In the genomic region with DNA sequence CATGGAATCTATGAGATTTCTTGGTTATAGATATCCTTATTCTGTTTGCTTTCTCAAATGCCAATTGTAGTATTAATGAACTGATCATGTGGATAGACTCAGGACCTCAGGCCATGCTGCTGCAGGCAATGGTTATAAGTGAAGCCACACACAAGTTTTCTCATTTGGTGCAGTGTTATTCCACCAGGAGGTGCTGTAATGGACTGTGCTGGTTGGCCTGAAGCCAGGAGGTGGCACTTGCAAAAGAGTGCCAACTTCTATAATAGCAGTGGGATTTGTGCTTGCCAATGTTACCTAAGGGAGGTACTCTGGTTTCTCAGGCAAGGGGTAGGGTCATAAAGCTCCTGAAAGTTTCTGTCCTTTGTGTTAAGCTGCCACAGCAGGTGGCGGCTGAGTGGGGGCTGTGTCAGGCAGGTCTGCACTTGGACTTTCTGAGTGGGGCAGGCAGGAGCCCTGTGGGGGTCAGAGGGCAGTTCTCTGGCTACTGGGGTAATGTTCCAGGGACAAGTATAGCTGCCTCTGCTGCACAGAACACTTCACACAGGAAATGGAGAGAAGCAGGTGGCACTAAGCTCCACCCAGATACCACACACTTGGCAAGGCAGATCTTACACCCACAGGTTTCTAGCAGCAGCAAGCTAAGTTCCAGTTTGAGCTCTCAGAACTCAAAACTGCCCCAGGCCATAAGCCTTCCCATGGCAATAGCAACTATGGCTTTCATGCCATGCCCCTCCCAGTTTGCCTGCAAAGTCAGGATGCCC, we compare ENCODE assay signal across 8 cellular contexts.
DNase-seq lines count a peak whose midpoint lies in the region; ATAC-seq and TF ChIP-seq lines count a peak whose summit lies in the region.

No MANE protein-coding gene starts in this region.

- no peaks in the 10 kb centered on the region for H3K27me3 Mint-ChIP-seq in H9 (ENCODE audit: low read depth)
- H3K27me3 Mint-ChIP-seq in activated T-helper 17 cell treated with anti-CD3 and anti-CD28 coated beads, Interleukin-2, amount 50 U/mL, for 72 hours, result peaks cover 7% of the 10 kb centered on the region

- H2AFZ ChIP-seq in H9 (ENCODE audit: low read length), result no peak overlapping the region

- no peak overlapping the region for H3K4me3 ChIP-seq in fibroblast of villous mesenchyme (ENCODE audit: low read depth, low read length)

- H4K8ac ChIP-seq in H9 (replicated peaks; ENCODE audit: insufficient read length, low read depth, low read length), result no peak overlapping the region

- H2BK120ac ChIP-seq in H9 (ENCODE audit: low read depth, low read length, poor library complexity, severe bottlenecking), result no peak overlapping the region

- no peak overlapping the region for H2AK5ac ChIP-seq in H9 (ENCODE audit: insufficient read length, low read length)

- no peaks in the 10 kb centered on the region for H4K20me1 ChIP-seq in H9 (ENCODE audit: control insufficient read depth, insufficient read depth, insufficient read length)

- H3K9me3 Mint-ChIP-seq in H9, result no peaks in the 10 kb centered on the region
- H3K9me3 Mint-ChIP-seq in activated T-helper 17 cell treated with anti-CD3 and anti-CD28 coated beads, Interleukin-2, amount 50 U/mL, for 72 hours, result no peaks in the 10 kb centered on the region

- H3K18ac ChIP-seq in H9 (ENCODE audit: insufficient read length, low read depth, low read length), result no peak overlapping the region

- H3K27ac Mint-ChIP-seq in H9, result no peak overlapping the region
- H3K27ac Mint-ChIP-seq in activated T-helper 17 cell treated with anti-CD3 and anti-CD28 coated beads, Interleukin-2, amount 50 U/mL, for 72 hours, result no peak overlapping the region

- no peak overlapping the region for H3K9ac ChIP-seq in H9 (ENCODE audit: extremely low read depth, insufficient read length, low read length)

- H3K14ac ChIP-seq in H9 (ENCODE audit: insufficient read depth, low read length), result no peak overlapping the region

- no peaks in the 10 kb centered on the region for H3K36me3 Mint-ChIP-seq in H9 (ENCODE audit: insufficient read depth in 1 of 3, low read depth in 3 of 3)
- H3K36me3 Mint-ChIP-seq in activated T-helper 17 cell treated with anti-CD3 and anti-CD28 coated beads, Interleukin-2, amount 50 U/mL, for 72 hours (ENCODE audit: low read depth), result no peaks in the 10 kb centered on the region

- WGBS in H9 (ENCODE audit: extremely low coverage, insufficient read length, low lambda C conversion rate), result no CpG with 5 or more reads among the region's 1 CpG

- H3T11ph ChIP-seq in H9 (ENCODE audit: low read length), result no peak overlapping the region

- DNase-seq in H9 (peak; percentile 29), Kasumi-1 (lab: John Stamatoyannopoulos, UW) (peak; percentile 19 to 28), fibroblast of villous mesenchyme (ENCODE audit: low read depth) (no peak), NOMO-1 treated with dmso at 0.1 percent for 144 hours (lab: John Stamatoyannopoulos, UW; ENCODE audit: unreplicated experiment) (no peak), GDM1 (lab: John Stamatoyannopoulos, UW) (no peak), NCI-H2171 (lab: John Stamatoyannopoulos, UW) (no peak)

- no peaks in the 10 kb centered on the region for H3K9me3 ChIP-seq in H9 (ENCODE audit: control insufficient read depth, low read depth, low read length)

- peak; percentile 97 for ATAC-seq in GM18867 (IDR thresholded peaks at IDR 0.05; ENCODE audit: unreplicated experiment)
- ATAC-seq in activated T-helper 17 cell treated with anti-CD3 and anti-CD28 coated beads, Interleukin-2, amount 50 U/mL, for 72 hours (replicated peaks), result no peak

- no peak overlapping the region for H4K91ac ChIP-seq in H9 (ENCODE audit: insufficient read length, low read depth, low read length)

- H3K4me1 ChIP-seq in H9 (ENCODE audit: insufficient read depth, low read length), result no peaks in the 10 kb centered on the region

- no peak overlapping the region for H4K5ac ChIP-seq in H9 (ENCODE audit: insufficient read length, low read depth, low read length)

- TF ChIP-seq CTCF in H9 (conservative IDR thresholded peaks at IDR 0.05) (peak; percentile 52), fibroblast of villous mesenchyme (IDR thresholded peaks at IDR 0.05; ENCODE audit: insufficient read depth, low read depth, low read length) (peak; percentile 4)

- no peaks in the 10 kb centered on the region for H3K23me2 ChIP-seq in H9 (ENCODE audit: insufficient read length, low read depth, low read length, poor library complexity, severe bottlenecking)

- H3K4ac ChIP-seq in H9 (ENCODE audit: low read depth, low read length), result no peak overlapping the region

- no peak overlapping the region for H2BK12ac ChIP-seq in H9 (ENCODE audit: insufficient read length, low read depth, low read length)

- H3K56ac ChIP-seq in H9 (ENCODE audit: insufficient read length, low read depth, low read length), result no peak overlapping the region

- H3K4me3 Mint-ChIP-seq in H9, result no peak overlapping the region
- no peak overlapping the region for H3K4me3 Mint-ChIP-seq in activated T-helper 17 cell treated with anti-CD3 and anti-CD28 coated beads, Interleukin-2, amount 50 U/mL, for 72 hours

- H3K23ac ChIP-seq in H9 (ENCODE audit: insufficient read length, low read depth, low read length), result no peak overlapping the region

- H2BK20ac ChIP-seq in H9 (ENCODE audit: low read depth, low read length, poor library complexity, severe bottlenecking), result no peak overlapping the region

- H3K27me3 ChIP-seq in H9 (ENCODE audit: insufficient read depth, low read length), result no peaks in the 10 kb centered on the region

- no peak overlapping the region for H3K27ac ChIP-seq in H9 (ENCODE audit: insufficient read length, low read depth, low read length)

- no peak overlapping the region for H2BK5ac ChIP-seq in H9 (ENCODE audit: insufficient read length, low read length)

- no peak overlapping the region for H3K4me2 ChIP-seq in H9 (ENCODE audit: insufficient read depth, insufficient read length, low read length)

- no peaks in the 10 kb centered on the region; a peak in 1 of 4 replicates for H3K4me1 Mint-ChIP-seq in H9
- H3K4me1 Mint-ChIP-seq in activated T-helper 17 cell treated with anti-CD3 and anti-CD28 coated beads, Interleukin-2, amount 50 U/mL, for 72 hours, result no peaks in the 10 kb centered on the region

- no peaks in the 10 kb centered on the region for H3K79me1 ChIP-seq in H9 (ENCODE audit: insufficient read depth, low read depth, low read length, poor library complexity, severe bottlenecking)

- no peaks in the 10 kb centered on the region for H3K79me2 ChIP-seq in H9 (ENCODE audit: insufficient read depth, low read length)

- H2BK15ac ChIP-seq in H9 (ENCODE audit: low read depth, low read length), result no peak overlapping the region

Comparison
In these comparisons a context has a peak if more than half of its experiments do, and no peak if none do; other contexts are left out.
1. DNase-seq: peak in H9 (single experiment) and Kasumi-1 (2 of 2); none in fibroblast of villous mesenchyme (single experiment), NOMO-1 treated with dmso at 0.1 percent for 144 hours (single experiment), GDM1 (single experiment) and NCI-H2171 (single experiment).